ENCODE assay signal across 29 cellular contexts in genomic region chr7:29228289-29229011, GRCh38. TPM values are rescaled to one million over a fixed set of nuclear protein-coding genes. Genes with fewer than 3 reads are reported as not detected.
DNase-seq lines count a peak whose midpoint lies in the region; ATAC-seq, FAIRE-seq and TF ChIP-seq lines count a peak whose summit lies in the region.
"Had no signal": no experiment of that assay in that cellular context is flagged by ENCODE, and none has a peak within 500 bp of the region (broad histone marks: within the 10 kb centered on the region; RNA-seq: fewer than 3 reads in every experiment).

No MANE protein-coding gene starts in this region.

- H3K9me3 ChIP-seq in colonic mucosa = no peaks in the 10 kb centered on the region
- H3K9me3 ChIP-seq in small intestine (ENCODE audit: control insufficient read depth, low read depth) = no peaks in the 10 kb centered on the region
- H3K9me3 ChIP-seq: gastroesophageal sphincter, left lung, ovary, spleen, upper lobe of left lung had no signal

- no peak for ATAC-seq in stimulated activated effector memory CD8-positive, alpha-beta T cell treated with anti-CD3 and anti-CD28 coated beads, Interleukin-12 subunit alpha, Interleukin-12 subunit beta, amount 100 ng/mL, for 72 hours
- ATAC-seq: activated T-cell treated with anti-CD3 and anti-CD28 coated beads, Interleukin-2, amount 50 U/mL, for 4 hours; gastroesophageal sphincter; left lung; natural killer cell had no signal

- FAIRE-seq in small intestine (lab: Jason Lieb, UNC) = no peak

- H3K9me3 Mint-ChIP-seq in stimulated activated effector memory CD8-positive, alpha-beta T cell treated with anti-CD3 and anti-CD28 coated beads, Interleukin-12 subunit alpha, Interleukin-12 subunit beta, amount 100 ng/mL, for 72 hours = no peaks in the 10 kb centered on the region
- H3K9me3 Mint-ChIP-seq: activated CD4-positive, alpha-beta T cell treated with anti-CD3 and anti-CD28 coated beads, Interleukin-2, amount 10 ng/mL, durations not matched to agents 24 days and 14 days; activated T-cell treated with anti-CD3 and anti-CD28 coated beads, Interleukin-2, amount 50 U/mL, for 4 hours; CD4-positive, alpha-beta memory T cell; central memory CD8-positive, alpha-beta T cell; immature natural killer cell; natural killer cell had no signal

- peak overlapping the region in 1 of 2 donors; percentile 14 for H3K9ac ChIP-seq in colonic mucosa (ENCODE audit: low read depth in 2 of 2, low read length in 2 of 2)

- H3K36me3 Mint-ChIP-seq in stimulated activated effector memory CD8-positive, alpha-beta T cell treated with anti-CD3 and anti-CD28 coated beads, Interleukin-12 subunit alpha, Interleukin-12 subunit beta, amount 100 ng/mL, for 72 hours = no peaks in the 10 kb centered on the region
- H3K36me3 Mint-ChIP-seq: CD4-positive, alpha-beta memory T cell; natural killer cell had no signal

- H3K27me3 ChIP-seq in colonic mucosa = no peaks in the 10 kb centered on the region
- H3K27me3 ChIP-seq in small intestine (ENCODE audit: control insufficient read depth in 2 of 2, insufficient read depth in 2 of 2, low read length in 2 of 2) = no peaks in the 10 kb centered on the region
- H3K27me3 ChIP-seq: dorsolateral prefrontal cortex, gastroesophageal sphincter, left lung, ovary, spleen, upper lobe of left lung had no signal

- DNase-seq in NCI-H2196 (lab: John Stamatoyannopoulos, UW; ENCODE audit: unreplicated experiment) (peak; percentile 24), NCI-H2196 treated with DMSO at 0.1 percent for 48 hours (lab: John Stamatoyannopoulos, UW; ENCODE audit: unreplicated experiment) (no peak), NCI-H2171 treated with DMSO at 0.1 percent for 48 hours (lab: John Stamatoyannopoulos, UW) (peak; percentile 64), colonic mucosa (peak; percentile 80), small intestine (peak; percentile 87), glomerular visceral epithelial cell (ENCODE audit: extremely low spot score) (no peak)
- DNase-seq in stimulated activated effector memory CD8-positive, alpha-beta T cell treated with anti-CD3 and anti-CD28 coated beads, Interleukin-12 subunit alpha, Interleukin-12 subunit beta, amount 100 ng/mL, for 72 hours (ENCODE audit: low spot score in 2 of 2) = no peak
- DNase-seq in activated T-cell treated with anti-CD3 and anti-CD28 coated beads, Interleukin-2, amount 50 U/mL, for 1 hour = no peak
- DNase-seq: activated CD4-positive, alpha-beta T cell treated with anti-CD3 and anti-CD28 coated beads, Interleukin-2, amount 10 ng/mL, durations not matched to agents 24 days and 14 days; activated gamma-delta T cell treated with Interleukin-2 at 50 U/mL for 16 hours; activated T-cell treated with anti-CD3 and anti-CD28 coated beads, Interleukin-2, amount 50 U/mL, for 4 hours; CD4-positive, alpha-beta memory T cell; DMS79; GF-D8; H7; hypothalamus; immature natural killer cell; IMR-90; left lung; midbrain; natural killer cell; NCI-H2081 treated with DMSO at 0.1 percent for 48 hours; OCI-M1; ovary; spleen; upper lobe of left lung had no signal

- 28 to 72% (median 53%) methylated on average over 11 of the region's 11 CpGs for WGBS in small intestine, 3 donors

- intact Hi-C loops in colonic mucosa (cut with DNase I) = no loop called here

- H3K27ac Mint-ChIP-seq in stimulated activated effector memory CD8-positive, alpha-beta T cell treated with anti-CD3 and anti-CD28 coated beads, Interleukin-12 subunit alpha, Interleukin-12 subunit beta, amount 100 ng/mL, for 72 hours = no peak overlapping the region
- H3K27ac Mint-ChIP-seq: activated CD4-positive, alpha-beta T cell treated with anti-CD3 and anti-CD28 coated beads, Interleukin-2, amount 10 ng/mL, durations not matched to agents 24 days and 14 days; CD4-positive, alpha-beta memory T cell; immature natural killer cell; natural killer cell had no signal

- H3K4me1 Mint-ChIP-seq in stimulated activated effector memory CD8-positive, alpha-beta T cell treated with anti-CD3 and anti-CD28 coated beads, Interleukin-12 subunit alpha, Interleukin-12 subunit beta, amount 100 ng/mL, for 72 hours = peaks cover 7% of the 10 kb centered on the region
- H3K4me1 Mint-ChIP-seq: activated CD4-positive, alpha-beta T cell treated with anti-CD3 and anti-CD28 coated beads, Interleukin-2, amount 10 ng/mL, durations not matched to agents 24 days and 14 days had no signal

- no peak for TF ChIP-seq CTCF in colonic mucosa (IDR thresholded peaks at IDR 0.05)

- no peak overlapping the region for H3K4me3 Mint-ChIP-seq in stimulated activated effector memory CD8-positive, alpha-beta T cell treated with anti-CD3 and anti-CD28 coated beads, Interleukin-12 subunit alpha, Interleukin-12 subunit beta, amount 100 ng/mL, for 72 hours
- H3K4me3 Mint-ChIP-seq: activated CD4-positive, alpha-beta T cell treated with anti-CD3 and anti-CD28 coated beads, Interleukin-2, amount 10 ng/mL, durations not matched to agents 24 days and 14 days; activated T-cell treated with anti-CD3 and anti-CD28 coated beads, Interleukin-2, amount 50 U/mL, for 4 hours; CD4-positive, alpha-beta memory T cell; central memory CD8-positive, alpha-beta T cell; immature natural killer cell; natural killer cell had no signal

- no peaks in the 10 kb centered on the region for H3K4me1 ChIP-seq in colonic mucosa
- peaks cover 4 to 7% of the 10 kb centered on the region in 2 donors for H3K4me1 ChIP-seq in small intestine (ENCODE audit: control insufficient read depth in 2 of 2, insufficient read depth in 1 of 2, low read depth in 1 of 2, low read length in 1 of 2)
- H3K4me1 ChIP-seq: gastroesophageal sphincter, left lung, spleen, upper lobe of left lung had no signal

- H3K4me3 ChIP-seq in colonic mucosa (no peak overlapping the region), small intestine (ENCODE audit: low read depth in 1 of 2, low read length in 2 of 2) (no peak overlapping the region)
- H3K4me3 ChIP-seq: dorsolateral prefrontal cortex, gastroesophageal sphincter, left lung, ovary, spleen, upper lobe of left lung had no signal

- H3K27ac ChIP-seq in colonic mucosa (no peak overlapping the region), small intestine (ENCODE audit: low read depth in 1 of 2, low read length in 1 of 2) (peak overlapping the region; percentile 33 to 36)
- H3K27ac ChIP-seq: gastroesophageal sphincter, left lung, ovary, spleen, upper lobe of left lung had no signal

- no peaks in the 10 kb centered on the region for H3K36me3 ChIP-seq in colonic mucosa
- H3K36me3 ChIP-seq in small intestine (ENCODE audit: control insufficient read depth in 2 of 2, insufficient read depth in 2 of 2, low read length in 2 of 2) = no peaks in the 10 kb centered on the region
- H3K36me3 ChIP-seq: gastroesophageal sphincter, left lung, ovary, spleen, upper lobe of left lung had no signal

RNA-seq across cellular contexts. Expression of gene CHN2, which starts 33.9 kb away (rescaled TPM):
- 10 to 100 TPM; 12.8 to 19.8 TPM for total RNA-seq in colonic mucosa
- polyA plus RNA-seq in small intestine = 100 to 1,000 TPM in 1 of 3 donors, 10 to 100 TPM in 2; 22.3 to 124 (median 61.3) TPM
- total RNA-seq: IMR-90 had no signal
- polyA plus RNA-seq: IMR-90 had no signal

Comparison
In these comparisons a context has a peak if more than half of its experiments do, and no peak if none do; other contexts are left out.
1. DNase-seq: peak in NCI-H2196 (single experiment), NCI-H2171 treated with DMSO at 0.1 percent for 48 hours (single experiment), colonic mucosa (single experiment) and small intestine (single experiment); none in NCI-H2196 treated with DMSO at 0.1 percent for 48 hours (single experiment), stimulated activated effector memory CD8-positive, alpha-beta T cell treated with anti-CD3 and anti-CD28 coated beads, Interleukin-12 subunit alpha, Interleukin-12 subunit beta, amount 100 ng/mL, for 72 hours (0 of 2), activated T-cell treated with anti-CD3 and anti-CD28 coated beads, Interleukin-2, amount 50 U/mL, for 1 hour (single experiment) and glomerular visceral epithelial cell (single experiment).